ENCODE assay signal across 8 cellular contexts in the genomic region with DNA sequence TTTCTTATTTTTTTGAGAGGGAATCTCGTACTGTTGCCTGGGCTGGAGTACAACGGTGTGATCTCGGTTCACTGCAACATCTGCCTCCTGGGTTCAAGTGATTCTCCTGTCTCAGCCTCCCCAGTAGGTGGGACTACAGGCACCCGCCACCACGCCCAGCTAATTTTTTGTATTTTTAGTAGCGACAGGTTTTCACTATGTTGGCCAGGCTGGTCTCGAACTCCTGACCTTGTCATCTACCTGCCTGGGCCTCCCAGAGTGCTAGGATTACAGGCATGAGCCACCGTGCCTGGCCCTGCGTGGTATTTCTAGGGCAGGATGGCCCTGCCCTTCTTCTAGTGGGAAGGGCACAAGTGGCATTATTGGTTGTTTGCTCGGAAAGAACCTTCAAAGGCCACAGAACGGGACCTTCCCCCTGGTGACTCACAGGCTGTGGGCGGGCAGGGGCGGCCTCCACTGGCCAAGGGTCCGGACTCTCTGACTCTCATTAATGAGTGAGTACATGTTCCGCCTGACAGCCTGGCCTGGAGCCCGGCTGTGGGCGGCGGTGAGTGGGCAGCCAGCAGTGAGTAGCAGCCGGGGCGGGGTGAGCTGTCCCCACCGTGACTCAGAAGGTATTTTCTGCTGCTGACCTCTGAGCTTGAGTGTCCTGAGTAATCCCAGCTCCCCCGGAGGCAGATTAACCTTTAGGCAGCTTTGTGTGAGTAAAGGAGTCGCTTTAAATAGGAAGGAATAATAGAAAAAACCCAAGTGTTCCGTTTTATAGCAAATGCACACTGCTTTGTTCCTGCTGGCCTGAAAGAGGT. TPM values are rescaled to one million over a fixed set of nuclear protein-coding genes. Genes with fewer than 3 reads are reported as not detected.
DNase-seq lines count a peak whose midpoint lies in the region; ATAC-seq and TF ChIP-seq lines count a peak whose summit lies in the region.

No MANE protein-coding gene starts in this region.

- no peaks in the 10 kb centered on the region for H3K9me3 Mint-ChIP-seq in activated naive CD4-positive, alpha-beta T cell treated with anti-CD3 and anti-CD28 coated beads, Interleukin-2, amount 50 U/mL, for 24 hours

- no peaks in the 10 kb centered on the region for H3K27me3 Mint-ChIP-seq in activated naive CD4-positive, alpha-beta T cell treated with anti-CD3 and anti-CD28 coated beads, Interleukin-2, amount 50 U/mL, for 24 hours

- peaks cover 38% of the 10 kb centered on the region for H3K4me1 ChIP-seq in A673 (ENCODE audit: insufficient read depth, low read length, poor library complexity, severe bottlenecking)
- H3K4me1 ChIP-seq in parathyroid adenoma, result peaks cover 29% of the 10 kb centered on the region
- peaks cover 67 to 87% (median 71%) of the 10 kb centered on the region in 4 donors for H3K4me1 ChIP-seq in upper lobe of left lung

- no peak overlapping the region for H3K4me3 ChIP-seq in A673 (ENCODE audit: low read depth, low read length, poor library complexity, severe bottlenecking)
- H3K4me3 ChIP-seq in parathyroid adenoma (ENCODE audit: low read depth, low read length), result peak overlapping the region; percentile 6
- peak overlapping the region in 2 of 4 donors; percentile 11 to 24 for H3K4me3 ChIP-seq in upper lobe of left lung

- H3K9ac ChIP-seq in parathyroid adenoma, result no peak overlapping the region

- no peak for TF ChIP-seq CTCF in A673 (conservative IDR thresholded peaks at IDR 0.05; ENCODE audit: low read depth, low read length)
- TF ChIP-seq CTCF in parathyroid adenoma (IDR thresholded peaks at IDR 0.05), result peak; percentile 6
- TF ChIP-seq CTCF in upper lobe of left lung (IDR thresholded peaks at IDR 0.05), result peak in 3 of 6 experiments; percentile 3 to 52 (median 7)

- peak; percentile 37 for ATAC-seq in GM18520 (IDR thresholded peaks at IDR 0.05; ENCODE audit: unreplicated experiment)
- peak; percentile 41 for ATAC-seq in HG03097 (IDR thresholded peaks at IDR 0.05; ENCODE audit: low FRiP score, unreplicated experiment)
- peak; percentile 92 to 96 for ATAC-seq in upper lobe of left lung (ENCODE audit: low FRiP score in 2 of 2)

- 4 to 5% methylated on average over 17 to 24 of the region's 24 CpGs for WGBS in upper lobe of left lung, 2 donors

- H3K27ac ChIP-seq in A673 (ENCODE audit: low read depth, low read length, poor library complexity, severe bottlenecking) (peak overlapping the region; percentile 11), parathyroid adenoma (peak overlapping the region; percentile 77), upper lobe of left lung (peak overlapping the region; percentile 90 to 99 (median 96))

- peak in 3 of 4 donors; percentile 86 to 95 (median 87) for TF ChIP-seq EP300 in upper lobe of left lung (IDR thresholded peaks at IDR 0.05)

- H3K4me1 Mint-ChIP-seq in activated naive CD4-positive, alpha-beta T cell treated with anti-CD3 and anti-CD28 coated beads, Interleukin-2, amount 50 U/mL, for 24 hours, result peaks cover 63% of the 10 kb centered on the region

- no TSS peak for BruUV-seq in A673 (replicated peaks; lab: Mats Ljungman, UMichigan)

- DNase-seq in A673 (ENCODE audit: low spot score), result no peak
- DNase-seq in RPMI7951 (ENCODE audit: low read depth), result peak; percentile 100
- peak; percentile 75 for DNase-seq in glomerular endothelial cell (ENCODE audit: extremely low read depth, low read depth, low spot score)
- peak; percentile 98 to 99 for DNase-seq in upper lobe of left lung

- no peak overlapping the region for H2AFZ ChIP-seq in parathyroid adenoma

- POLR2A ChIA-PET in A673 (lab: Charles Lee; ENCODE audit: low non-redundant PET), result no interaction called here

- H3K27ac Mint-ChIP-seq in activated naive CD4-positive, alpha-beta T cell treated with anti-CD3 and anti-CD28 coated beads, Interleukin-2, amount 50 U/mL, for 24 hours, result no peak overlapping the region

- peaks cover 41% of the 10 kb centered on the region for H3K79me2 ChIP-seq in parathyroid adenoma

- H3K4me3 Mint-ChIP-seq in activated naive CD4-positive, alpha-beta T cell treated with anti-CD3 and anti-CD28 coated beads, Interleukin-2, amount 50 U/mL, for 24 hours, result peak overlapping the region; percentile 82

- no peaks in the 10 kb centered on the region for H3K9me3 ChIP-seq in A673 (ENCODE audit: low read depth, low read length, poor library complexity, severe bottlenecking)
- no peaks in the 10 kb centered on the region for H3K9me3 ChIP-seq in parathyroid adenoma (ENCODE audit: control insufficient read depth, low read length)
- H3K9me3 ChIP-seq in upper lobe of left lung, result no peaks in the 10 kb centered on the region

- intact Hi-C loops in A673 (cut with micrococcal nuclease; ENCODE audit: unreplicated experiment), result no loop called here

- H3K4me2 ChIP-seq in parathyroid adenoma (ENCODE audit: low read length), result peak overlapping the region; percentile 6

- TF ChIP-seq POLR2A in upper lobe of left lung (IDR thresholded peaks at IDR 0.05), result peak in 2 of 4 donors; percentile 32 to 76

- CTCF ChIA-PET in A673 (lab: Charles Lee), result no interaction called here

- no peaks in the 10 kb centered on the region for H3K36me3 Mint-ChIP-seq in activated naive CD4-positive, alpha-beta T cell treated with anti-CD3 and anti-CD28 coated beads, Interleukin-2, amount 50 U/mL, for 24 hours

- H3K36me3 ChIP-seq in A673 (ENCODE audit: insufficient read depth, low read length, poor library complexity, severe bottlenecking) (no peaks in the 10 kb centered on the region), parathyroid adenoma (ENCODE audit: control insufficient read depth, insufficient read depth, low read length) (no peaks in the 10 kb centered on the region), upper lobe of left lung (peaks cover 0 to 7% (median 0%) of the 10 kb centered on the region in 4 donors)

- no peaks in the 10 kb centered on the region for H3K27me3 ChIP-seq in A673 (replicated peaks; ENCODE audit: insufficient read depth, low read depth, low read length, poor library complexity)
- no peaks in the 10 kb centered on the region for H3K27me3 ChIP-seq in parathyroid adenoma (ENCODE audit: control insufficient read depth, insufficient read depth, low read length)
- no peaks in the 10 kb centered on the region for H3K27me3 ChIP-seq in upper lobe of left lung

RNA-seq across cellular contexts. Expression of a gene that starts 5.1 kb away (rescaled TPM):
- 71.2 and 78.8 TPM in 2 replicates for total RNA-seq in A673 (2021)
- 3.6 and 5.6 TPM in 2 replicates for total RNA-seq in RPMI7951 (2014; rRNA removed; shearing (Covaris generic))
- total RNA-seq in glomerular endothelial cell, result 10.9 and 25.5 TPM in 2 replicates
- 100 to 1,000 TPM in 1 of 6 donors, 10 to 100 TPM in 5; 30.3 to 104 (median 37.2) TPM for total RNA-seq in upper lobe of left lung

RNA-seq across cellular contexts. Expression of a gene that starts 17.5 kb away (rescaled TPM):
- total RNA-seq in A673 (2021) (148 and 154 TPM in 2 replicates), glomerular endothelial cell (128 and 195 TPM in 2 replicates), upper lobe of left lung (100 to 1,000 TPM in 5 of 6 donors, 10 to 100 TPM in 1; 73.5 to 180 (median 115) TPM)
- 49.6 and 50.0 TPM in 2 replicates for total RNA-seq in RPMI7951 (2014; rRNA removed; shearing (Covaris generic))

Comparison
In these comparisons a context has a peak if more than half of its experiments do, and no peak if none do; other contexts are left out.
1. H3K27ac ChIP-seq: peak in every context shown above with its lines; median percentile 96 in upper lobe of left lung; 77 in parathyroid adenoma; 11 in A673.
2. ATAC-seq: peak in every context shown above with its lines; median percentile 94 in upper lobe of left lung; 41 in HG03097; 37 in GM18520.